1 cellular context compared by ENCODE assay signal in genomic region chr17:58315281-58315711, GRCh38.
TF ChIP-seq lines count a peak whose summit lies in the region.

No MANE protein-coding gene starts in this region.

TF ChIP-seq in HCT116, 20 proteins besides CTCF, POLR2A, EP300 and RAD21 (continued from another document):
- no peak for TF ChIP-seq REST (IDR thresholded peaks at IDR 0.05; ENCODE audit: low read depth)
- no peak for TF ChIP-seq EZH2 (IDR thresholded peaks at IDR 0.05)
- TF ChIP-seq ZFX (IDR thresholded peaks at IDR 0.05) = no peak
- no peak for TF ChIP-seq EZH2phosphoT487 (IDR thresholded peaks at IDR 0.05; ENCODE audit: borderline replicate concordance)
- TF ChIP-seq YY1 (IDR thresholded peaks at IDR 0.05; ENCODE audit: extremely low read depth, insufficient replicate concordance, low read depth, low read length) = no peak
- no peak for TF ChIP-seq SRF (IDR thresholded peaks at IDR 0.05; ENCODE audit: low read depth)
- no peak for TF ChIP-seq ATF3 (IDR thresholded peaks at IDR 0.05)
- no peak for TF ChIP-seq ELF1 (IDR thresholded peaks at IDR 0.05; ENCODE audit: borderline replicate concordance, low read depth)
- TF ChIP-seq CBX3 (IDR thresholded peaks at IDR 0.05; ENCODE audit: low read depth) = no peak
- TF ChIP-seq ZNF274 (IDR thresholded peaks at IDR 0.05; ENCODE audit: low read depth, low read length) = no peak
